1 cellular context compared by ENCODE assay signal in genomic region chr12:646303-647038, GRCh38.
TF ChIP-seq lines count a peak whose summit lies in the region.

No MANE protein-coding gene starts in this region.

TF ChIP-seq in HepG2, 621 proteins besides CTCF, POLR2A, EP300 and RAD21 (continued from another document and continues in another):
- 0 out of 2 replicates have a peak, but pooled peaks have one; percentile 48 for TF ChIP-seq KLF9 (CRISPR knock-in tag; IDR thresholded peaks at IDR 0.05; ENCODE audit: low read depth)
- peak; percentile 95; the same call in 1 of the 2 replicates for TF ChIP-seq FOXK1 (CRISPR knock-in tag; IDR thresholded peaks at IDR 0.05; ENCODE audit: borderline replicate concordance, low read depth)
- no peak for TF ChIP-seq PHB2 (IDR thresholded peaks at IDR 0.05; ENCODE audit: partially characterized antibody)
- TF ChIP-seq ZNF7 (CRISPR knock-in tag; IDR thresholded peaks at IDR 0.05) = no peak
- TF ChIP-seq, protein P1, sequence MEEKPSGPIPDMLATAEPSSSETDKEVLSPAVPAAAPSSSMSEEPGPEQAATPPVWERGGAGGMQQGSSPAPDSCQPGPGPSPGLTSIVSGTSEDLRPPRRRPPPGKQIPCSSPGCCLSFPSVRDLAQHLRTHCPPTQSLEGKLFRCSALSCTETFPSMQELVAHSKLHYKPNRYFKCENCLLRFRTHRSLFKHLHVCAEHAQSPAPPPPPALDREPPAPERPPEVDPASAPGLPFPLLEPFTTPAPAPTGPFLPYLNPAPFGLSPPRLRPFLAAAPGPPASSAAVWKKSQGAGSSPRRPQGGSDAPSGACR (CRISPR knock-in tag; IDR thresholded peaks at IDR 0.05) = no peak; the same call in none of the 2 replicates
- 0 out of 2 replicates have a peak, but pooled peaks have one; percentile 41 for TF ChIP-seq HMG20B (CRISPR knock-in tag; conservative IDR thresholded peaks at IDR 0.05)
- TF ChIP-seq ZBTB20 (CRISPR knock-in tag; IDR thresholded peaks at IDR 0.05; ENCODE audit: borderline replicate concordance, low read depth) = peak; percentile 88; the same call in 1 of the 2 replicates
- TF ChIP-seq ZMAT3 (CRISPR knock-in tag; conservative IDR thresholded peaks at IDR 0.05) = peak; percentile 81; the same call in 1 of the 2 replicates
- TF ChIP-seq ERF (CRISPR knock-in tag; IDR thresholded peaks at IDR 0.05) = peak; percentile 95
- TF ChIP-seq SALL2 (CRISPR knock-in tag; IDR thresholded peaks at IDR 0.05) = no peak
- TF ChIP-seq ZNF160 (CRISPR knock-in tag; IDR thresholded peaks at IDR 0.05) = no peak
- TF ChIP-seq, protein P2, sequence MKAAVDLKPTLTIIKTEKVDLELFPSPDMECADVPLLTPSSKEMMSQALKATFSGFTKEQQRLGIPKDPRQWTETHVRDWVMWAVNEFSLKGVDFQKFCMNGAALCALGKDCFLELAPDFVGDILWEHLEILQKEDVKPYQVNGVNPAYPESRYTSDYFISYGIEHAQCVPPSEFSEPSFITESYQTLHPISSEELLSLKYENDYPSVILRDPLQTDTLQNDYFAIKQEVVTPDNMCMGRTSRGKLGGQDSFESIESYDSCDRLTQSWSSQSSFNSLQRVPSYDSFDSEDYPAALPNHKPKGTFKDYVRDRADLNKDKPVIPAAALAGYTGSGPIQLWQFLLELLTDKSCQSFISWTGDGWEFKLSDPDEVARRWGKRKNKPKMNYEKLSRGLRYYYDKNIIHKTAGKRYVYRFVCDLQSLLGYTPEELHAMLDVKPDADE (CRISPR knock-in tag; IDR thresholded peaks at IDR 0.05) = no peak
- TF ChIP-seq ZBTB4 (CRISPR knock-in tag; IDR thresholded peaks at IDR 0.05; ENCODE audit: borderline replicate concordance) = no peak
- peak; percentile 87 for TF ChIP-seq NCOA2 (CRISPR knock-in tag; IDR thresholded peaks at IDR 0.05)
- peak; percentile 40; the same call in 1 of the 2 replicates for TF ChIP-seq ZNF362 (CRISPR knock-in tag; IDR thresholded peaks at IDR 0.05; ENCODE audit: borderline replicate concordance)
- TF ChIP-seq FOSL2 (CRISPR knock-in tag; IDR thresholded peaks at IDR 0.05) = peak; percentile 79
- TF ChIP-seq ATF7-NPFF (CRISPR knock-in tag; IDR thresholded peaks at IDR 0.05; ENCODE audit: low read depth) = 0 out of 2 replicates have a peak, but pooled peaks have one; percentile 63
- no peak for TF ChIP-seq IRF9 (CRISPR knock-in tag; IDR thresholded peaks at IDR 0.05; ENCODE audit: borderline replicate concordance)
- no peak for TF ChIP-seq MBD4 (IDR thresholded peaks at IDR 0.05; ENCODE audit: borderline replicate concordance, low read length)
- TF ChIP-seq, protein P3, sequence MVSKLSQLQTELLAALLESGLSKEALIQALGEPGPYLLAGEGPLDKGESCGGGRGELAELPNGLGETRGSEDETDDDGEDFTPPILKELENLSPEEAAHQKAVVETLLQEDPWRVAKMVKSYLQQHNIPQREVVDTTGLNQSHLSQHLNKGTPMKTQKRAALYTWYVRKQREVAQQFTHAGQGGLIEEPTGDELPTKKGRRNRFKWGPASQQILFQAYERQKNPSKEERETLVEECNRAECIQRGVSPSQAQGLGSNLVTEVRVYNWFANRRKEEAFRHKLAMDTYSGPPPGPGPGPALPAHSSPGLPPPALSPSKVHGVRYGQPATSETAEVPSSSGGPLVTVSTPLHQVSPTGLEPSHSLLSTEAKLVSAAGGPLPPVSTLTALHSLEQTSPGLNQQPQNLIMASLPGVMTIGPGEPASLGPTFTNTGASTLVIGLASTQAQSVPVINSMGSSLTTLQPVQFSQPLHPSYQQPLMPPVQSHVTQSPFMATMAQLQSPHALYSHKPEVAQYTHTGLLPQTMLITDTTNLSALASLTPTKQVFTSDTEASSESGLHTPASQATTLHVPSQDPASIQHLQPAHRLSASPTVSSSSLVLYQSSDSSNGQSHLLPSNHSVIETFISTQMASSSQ (IDR thresholded peaks at IDR 0.05; ENCODE audit: low read depth) = no peak; the same call in 1 of the 2 replicates
- TF ChIP-seq, protein P3 (CRISPR knock-in tag; IDR thresholded peaks at IDR 0.05; ENCODE audit: borderline replicate concordance) = peak; percentile 60; the same call in 1 of the 2 replicates
- TF ChIP-seq NR0B2 (CRISPR knock-in tag; IDR thresholded peaks at IDR 0.05) = no peak
- TF ChIP-seq NFE2L1 (CRISPR knock-in tag; IDR thresholded peaks at IDR 0.05; ENCODE audit: borderline replicate concordance) = no peak
- TF ChIP-seq MZF1 (CRISPR knock-in tag; IDR thresholded peaks at IDR 0.05; ENCODE audit: borderline replicate concordance) = 0 out of 2 replicates have a peak, but pooled peaks have one; percentile 40
- peak; percentile 88 for TF ChIP-seq SOX13 (IDR thresholded peaks at IDR 0.05)
- peak in 1 of 2 experiments; percentile 97; a peak in 2 of 4 replicates for TF ChIP-seq SOX13 (CRISPR knock-in tag; conservative IDR thresholded peaks at IDR 0.05 in 1 of 2, IDR thresholded peaks at IDR 0.05 in 1 of 2)
- TF ChIP-seq POLR2G (IDR thresholded peaks at IDR 0.05; ENCODE audit: low read depth, low read length) = 0 out of 2 replicates have a peak, but pooled peaks have one; percentile 37
- TF ChIP-seq ZNF772 (CRISPR knock-in tag; IDR thresholded peaks at IDR 0.05) = peak; percentile 86
- TF ChIP-seq ZNF782 (CRISPR knock-in tag; IDR thresholded peaks at IDR 0.05; ENCODE audit: borderline replicate concordance) = no peak; the same call in 1 of the 2 replicates
- peak; percentile 99 for TF ChIP-seq BCL6 (CRISPR knock-in tag; IDR thresholded peaks at IDR 0.05)
- TF ChIP-seq NFRKB (IDR thresholded peaks at IDR 0.05) = no peak
- TF ChIP-seq ZNF792 (CRISPR knock-in tag; IDR thresholded peaks at IDR 0.05) = peak; percentile 31
- peak; percentile 77; the same call in 1 of the 2 replicates for TF ChIP-seq AKAP8 (CRISPR knock-in tag; IDR thresholded peaks at IDR 0.05)
- TF ChIP-seq TARDBP (CRISPR knock-in tag; IDR thresholded peaks at IDR 0.05) = peak; percentile 95; the same call in 1 of the 2 replicates
- TF ChIP-seq ZNF143 (CRISPR knock-in tag; IDR thresholded peaks at IDR 0.05) = peak; percentile 33; the same call in 1 of the 2 replicates
- TF ChIP-seq KMT2B (CRISPR knock-in tag; IDR thresholded peaks at IDR 0.05) = no peak
- TF ChIP-seq HNRNPH1 (optimal IDR thresholded peaks at IDR 0.05; ENCODE audit: low read depth, low read length) = no peak
- no peak for TF ChIP-seq PHF5A (CRISPR knock-in tag; IDR thresholded peaks at IDR 0.05; ENCODE audit: low read depth, unreplicated experiment)
- no peak for TF ChIP-seq CREB3 (CRISPR knock-in tag; IDR thresholded peaks at IDR 0.05)
- TF ChIP-seq USF2 (IDR thresholded peaks at IDR 0.05; ENCODE audit: low read depth, low read length) = no peak
- TF ChIP-seq USF2 (CRISPR knock-in tag; IDR thresholded peaks at IDR 0.05; ENCODE audit: borderline replicate concordance) = no peak; the same call in 1 of the 2 replicates
- TF ChIP-seq ZNF766 (CRISPR knock-in tag; IDR thresholded peaks at IDR 0.05; ENCODE audit: borderline replicate concordance) = no peak
- no peak for TF ChIP-seq ZNF597 (CRISPR knock-in tag; IDR thresholded peaks at IDR 0.05)
- TF ChIP-seq ZBTB21 (CRISPR knock-in tag; IDR thresholded peaks at IDR 0.05) = no peak
- no peak for TF ChIP-seq NONO (IDR thresholded peaks at IDR 0.05)
- 0 out of 2 replicates have a peak, but pooled peaks have one; percentile 47 for TF ChIP-seq NONO (CRISPR knock-in tag; conservative IDR thresholded peaks at IDR 0.05)
